ENCODE assay signal across 23 cellular contexts in the genomic region with DNA sequence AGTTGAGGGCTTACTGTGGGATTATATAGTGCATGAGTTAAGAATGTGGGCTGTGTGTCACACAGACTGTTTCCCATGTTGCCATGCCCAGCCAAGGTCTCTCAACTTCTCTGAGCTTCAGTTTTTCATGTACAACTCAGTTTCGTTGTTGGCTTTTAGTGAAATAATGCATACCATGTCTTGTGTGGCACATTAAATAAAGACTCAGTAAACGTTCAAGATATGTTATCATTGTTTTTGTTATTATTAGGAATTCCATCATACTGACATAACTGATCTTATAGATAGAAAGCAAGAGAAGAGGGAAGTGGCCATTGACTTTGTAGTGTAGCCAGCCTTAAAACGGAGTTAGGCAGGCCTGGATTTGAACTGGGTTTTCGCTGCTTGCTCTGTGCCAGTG. TPM values are rescaled to one million over a fixed set of nuclear protein-coding genes. Genes with fewer than 3 reads are reported as not detected.
A peak's percentile ranks its signal among the peaks of the same experiment; 100 is the strongest.
DNase-seq lines count a peak whose midpoint lies in the region; ATAC-seq, FAIRE-seq and TF ChIP-seq lines count a peak whose summit lies in the region.
"Had no signal": no experiment of that assay in that cellular context is flagged by ENCODE, and none has a peak within 500 bp of the region (broad histone marks: within the 10 kb centered on the region; RNA-seq: fewer than 3 reads in every experiment).

No MANE protein-coding gene starts in this region.

- H3K27ac Mint-ChIP-seq in astrocyte (ENCODE audit: unreplicated experiment), result no peak overlapping the region
- H3K27ac Mint-ChIP-seq: CD8-positive, alpha-beta T cell; naive thymus-derived CD4-positive, alpha-beta T cell had no signal

- H3K9ac ChIP-seq in IMR-90 (ENCODE audit: low read depth, low read length), result no peak overlapping the region
- no peak overlapping the region for H3K9ac ChIP-seq in astrocyte (ENCODE audit: low read length)

- H3K4me3 ChIP-seq in IMR-90 (ENCODE audit: insufficient read depth, low read depth, low read length) (no peak overlapping the region), astrocyte (ENCODE audit: insufficient read depth, low read depth, low read length) (no peak overlapping the region), mesodermal cell (ENCODE audit: extremely low read depth, insufficient read depth, low read length, poor library complexity, severe bottlenecking) (no peak overlapping the region)
- H3K4me3 ChIP-seq: A549, transverse colon had no signal

- no peaks in the 10 kb centered on the region; the same call in 1 of the 2 replicates for H3K9me1 ChIP-seq in IMR-90 (ENCODE audit: insufficient read depth, low read length)

- no peak overlapping the region for H2BK15ac ChIP-seq in IMR-90 (ENCODE audit: low read depth, low read length)

- no peaks in the 10 kb centered on the region for H3K36me3 ChIP-seq in IMR-90 (ENCODE audit: control insufficient read depth, insufficient read depth, low read length)
- H3K36me3 ChIP-seq in astrocyte (ENCODE audit: insufficient read depth, low read length), result no peaks in the 10 kb centered on the region
- H3K36me3 ChIP-seq in mesodermal cell (ENCODE audit: control insufficient read depth, insufficient read depth, low read length), result no peaks in the 10 kb centered on the region
- H3K36me3 ChIP-seq: lower lobe of right lung, transverse colon had no signal

- peaks cover 13 to 37% of the 10 kb centered on the region in 2 experiments for H3K79me1 ChIP-seq in IMR-90 (ENCODE audit: low read depth in 1 of 2, low read length in 2 of 2)

- H3K4me1 Mint-ChIP-seq in astrocyte (ENCODE audit: low read depth, unreplicated experiment), result peaks cover 21% of the 10 kb centered on the region

- H3K4me1 ChIP-seq in IMR-90 (ENCODE audit: control insufficient read depth, insufficient read depth, low read length), result peaks cover 2% of the 10 kb centered on the region; the same call in 1 of the 2 replicates
- peaks cover 21% of the 10 kb centered on the region for H3K4me1 ChIP-seq in astrocyte (ENCODE audit: insufficient read depth, low read length)
- H3K4me1 ChIP-seq in mesodermal cell (ENCODE audit: control insufficient read depth, insufficient read depth, low read length, poor library complexity, severe bottlenecking), result peaks cover 10% of the 10 kb centered on the region

- H3K27me3 ChIP-seq in IMR-90 (ENCODE audit: control insufficient read depth, insufficient read depth, low read length) (no peaks in the 10 kb centered on the region), astrocyte (ENCODE audit: insufficient read depth, low read length) (no peaks in the 10 kb centered on the region)

- no peaks in the 10 kb centered on the region for H3K27me3 Mint-ChIP-seq in astrocyte (ENCODE audit: low read depth, unreplicated experiment)

- no peak overlapping the region; the same call in 1 of the 2 replicates for H4K91ac ChIP-seq in IMR-90 (ENCODE audit: insufficient read depth, low read depth, low read length)

- CTCF ChIA-PET in IMR-90 (lab: Yijun Ruan, JAX), result no interaction called here

- no peak overlapping the region for H3K56ac ChIP-seq in IMR-90 (ENCODE audit: extremely low read depth, insufficient read depth, low read length)

- H3K4me2 ChIP-seq in IMR-90 (ENCODE audit: low read depth, low read length), result peak overlapping the region; percentile 44
- peak overlapping the region; percentile 54 for H3K4me2 ChIP-seq in astrocyte (ENCODE audit: low read length)
- H3K4me2 ChIP-seq: A549 had no signal

- ATAC-seq in IMR-90 (ENCODE audit: low read depth), result no peak
- ATAC-seq in HG03135 (IDR thresholded peaks at IDR 0.05; ENCODE audit: unreplicated experiment), result no peak
- no peak for ATAC-seq in GM21367 (IDR thresholded peaks at IDR 0.05; ENCODE audit: unreplicated experiment)
- ATAC-seq: A549; CD8-positive, alpha-beta T cell; lower lobe of right lung; naive thymus-derived CD4-positive, alpha-beta T cell had no signal

- no peak overlapping the region; the same call in 1 of the 2 replicates for H3K27ac ChIP-seq in IMR-90 (ENCODE audit: insufficient read depth, low read length)
- H3K27ac ChIP-seq in astrocyte (ENCODE audit: low read depth, low read length), result peak overlapping the region; percentile 6
- peak overlapping the region; percentile 8 for H3K27ac ChIP-seq in mesodermal cell (ENCODE audit: low read depth, low read length, severe bottlenecking)
- H3K27ac ChIP-seq: A549, lower lobe of right lung, transverse colon had no signal

- H4K5ac ChIP-seq in IMR-90 (ENCODE audit: low read depth, low read length), result no peak overlapping the region

- H3K14ac ChIP-seq in IMR-90 (replicated peaks; ENCODE audit: low read depth, low read length), result peak overlapping the region; percentile 38; the same call in 1 of the 2 replicates

- dilution Hi-C loops in IMR-90 (cut with HindIII; ENCODE audit: low sequenced_read_pairs, unreplicated experiment), result no loop called here

- no TSS peak for BruUV-seq in IMR-90 (replicated peaks; lab: Mats Ljungman, UMichigan)

- no peak for TF ChIP-seq POLR2A in IMR-90 (IDR thresholded peaks at IDR 0.05; ENCODE audit: low read depth, low read length)

- H3K18ac ChIP-seq in IMR-90 (ENCODE audit: low read depth, low read length), result no peak overlapping the region

- no peaks in the 10 kb centered on the region for H3K36me3 Mint-ChIP-seq in astrocyte (ENCODE audit: low read depth, unreplicated experiment)
- H3K36me3 Mint-ChIP-seq: CD8-positive, alpha-beta T cell; naive thymus-derived CD4-positive, alpha-beta T cell had no signal

- H2AFZ ChIP-seq in IMR-90 (replicated peaks; ENCODE audit: low read length, poor library complexity) (no peak overlapping the region), astrocyte (ENCODE audit: low read depth, low read length) (no peak overlapping the region)

- H3K23ac ChIP-seq in IMR-90 (ENCODE audit: low read depth, low read length), result no peak overlapping the region; the same call in 1 of the 2 replicates

- H3K4ac ChIP-seq in IMR-90 (ENCODE audit: low read depth, low read length), result no peak overlapping the region

- TF ChIP-seq RAD21 in IMR-90 (IDR thresholded peaks at IDR 0.05; ENCODE audit: low read length), result no peak

- H4K8ac ChIP-seq in IMR-90 (ENCODE audit: low read depth in 2 of 2, low read length in 2 of 2), result no peak overlapping the region

- no peaks in the 10 kb centered on the region for H3K9me3 Mint-ChIP-seq in astrocyte (ENCODE audit: unreplicated experiment)
- H3K9me3 Mint-ChIP-seq: CD8-positive, alpha-beta T cell had no signal

- peaks cover 73% of the 10 kb centered on the region for H3K79me2 ChIP-seq in astrocyte (ENCODE audit: insufficient read depth, low read length)

- peak; percentile 17 for FAIRE-seq in astrocyte (lab: Jason Lieb, UNC)
- FAIRE-seq: A549, colon had no signal

- intact Hi-C loops in IMR-90 (cut with micrococcal nuclease), result loop anchor here (1.0 to 10.0 kb wide), 4 partner anchors 26 to 356 kb away; no protein-coding TSS in a partner anchor

- no peak overlapping the region for H2BK5ac ChIP-seq in IMR-90 (ENCODE audit: low read depth, low read length, poor library complexity, severe bottlenecking)

- no peak overlapping the region for H3K4me3 Mint-ChIP-seq in astrocyte (ENCODE audit: unreplicated experiment)
- H3K4me3 Mint-ChIP-seq: CD8-positive, alpha-beta T cell had no signal

- in situ Hi-C loops in IMR-90 (cut with MboI; ENCODE audit: low sequenced_read_pairs), result no loop called here

- H2BK20ac ChIP-seq in IMR-90 (ENCODE audit: low read depth, low read length), result no peak overlapping the region

- no peak overlapping the region for H2BK120ac ChIP-seq in IMR-90 (ENCODE audit: low read depth, low read length)

- no peak for TF ChIP-seq CTCF in IMR-90 (conservative IDR thresholded peaks at IDR 0.05; ENCODE audit: low read depth, low read length)
- no peak for TF ChIP-seq CTCF in astrocyte (IDR thresholded peaks at IDR 0.05; ENCODE audit: insufficient read depth, low read depth, low read length)

- H2AK5ac ChIP-seq in IMR-90 (ENCODE audit: low read depth, low read length), result no peak overlapping the region

- peak; percentile 18 for DNase-seq in A172 (ENCODE audit: low spot score)
- DNase-seq in IMR-90, result peak; percentile 37
- DNase-seq in astrocyte (ENCODE audit: low read depth), result no peak
- DNase-seq in AG08396 (ENCODE audit: low spot score), result no peak
- no peak for DNase-seq in hepatic stellate cell (ENCODE audit: low spot score)
- DNase-seq: activated CD4-positive, alpha-beta T cell treated with anti-CD3 and anti-CD28 coated beads for 4 hours; activated CD8-positive, alpha-beta memory T cell treated with anti-CD3 and anti-CD28 coated beads, Interleukin-2, amount 50 U/mL, for 4 hours; activated gamma-delta T cell; CD8-positive, alpha-beta T cell; DND-41; lower lobe of right lung; naive thymus-derived CD4-positive, alpha-beta T cell; NCI-H1092; NCI-H2107; SIG-M5; stimulated activated CD4-positive, alpha-beta T cell treated with anti-CD3 and anti-CD28 coated beads, Interleukin-12 subunit alpha, Interleukin-12 subunit beta, amount 100 ng/mL, for 4 hours; stimulated activated naive CD4-positive, alpha-beta T cell treated with Interleukin-2 at 50 U/mL for 16 hours; transverse colon had no signal

- WGBS in IMR-90 (ENCODE audit: extremely low coverage in 2 of 2, insufficient read length in 1 of 2), 2 experiments, result no CpG with 5 or more reads among the region's 4 CpGs
- WGBS in mesodermal cell (ENCODE audit: insufficient coverage in 2 of 2), 2 experiments, result 100% methylated on average over 2 of the region's 4 CpGs; no CpG with 5 or more reads in 1 of the 2 experiments

- no peaks in the 10 kb centered on the region for H4K20me1 ChIP-seq in IMR-90 (ENCODE audit: insufficient read depth, low read length)
- peaks cover 37% of the 10 kb centered on the region for H4K20me1 ChIP-seq in astrocyte (ENCODE audit: insufficient read depth, low read length)

- POLR2A ChIA-PET in IMR-90 (lab: Charles Lee; ENCODE audit: unreplicated experiment), result no interaction called here

- H3K9me3 ChIP-seq in IMR-90 (ENCODE audit: control insufficient read depth, insufficient read depth, low read length) (no peaks in the 10 kb centered on the region), astrocyte (ENCODE audit: insufficient read depth, low read depth, low read length) (no peaks in the 10 kb centered on the region), mesodermal cell (ENCODE audit: control insufficient read depth, low read length) (no peaks in the 10 kb centered on the region)
- H3K9me3 ChIP-seq: A549, lower lobe of right lung, transverse colon had no signal

- no peak overlapping the region for H2AK9ac ChIP-seq in IMR-90 (replicated peaks; ENCODE audit: low read depth, low read length, poor library complexity)

TF ChIP-seq in IMR-90, 13 proteins besides CTCF, POLR2A, EP300 and RAD21:
- no peak for TF ChIP-seq SMC3 (IDR thresholded peaks at IDR 0.05; ENCODE audit: low read depth, low read length)

RNA-seq across cellular contexts. Expression of a gene that starts 2.9 kb away (rescaled TPM):
- 19.6 and 22.3 TPM in 2 replicates for total RNA-seq in A172 (2014; rRNA removed; shearing (Covaris generic))
- total RNA-seq in IMR-90 (2012; rRNA removed) (28.1 and 29.6 TPM in 2 replicates), astrocyte (26.7 and 30.2 TPM in 2 replicates)
- polyA plus RNA-seq in IMR-90 (2012; rRNA removed), result 6.9 and 10.1 TPM in 2 replicates
- polyA plus RNA-seq in IMR-90 (2012; cell fraction: cytosol; rRNA removed), result 2.2 and 3.0 TPM in 2 replicates
- polyA plus RNA-seq in IMR-90 (2012; cell fraction: nucleus; rRNA removed; ENCODE audit: low replicate concordance), result 1.0 and 9.0 TPM in 2 replicates
- 27.8 TPM for polyA plus RNA-seq in mesodermal cell (2013, experiment 1 of 2)
- polyA plus RNA-seq in mesodermal cell (2013, experiment 2 of 2), result 28.0 TPM

Comparison
In these comparisons a context has a peak if more than half of its experiments do, and no peak if none do; other contexts are left out.
1. DNase-seq: peak in A172 (single experiment) and IMR-90 (single experiment); none in astrocyte (single experiment), AG08396 (single experiment) and hepatic stellate cell (single experiment).